ENCODE assay signal across 31 cellular contexts in genomic region chr3:196189608-196190347, GRCh38. TPM values are rescaled to one million over a fixed set of nuclear protein-coding genes. Genes with fewer than 3 reads are reported as not detected.
DNase-seq lines count a peak whose midpoint lies in the region; ATAC-seq lines count a peak whose summit lies in the region.
"Had no signal": no experiment of that assay in that cellular context is flagged by ENCODE, and none has a peak within 500 bp of the region (broad histone marks: within the 10 kb centered on the region; RNA-seq: fewer than 3 reads in every experiment).

No MANE protein-coding gene starts in this region.

- no peaks in the 10 kb centered on the region for H3K36me3 ChIP-seq in MG63
- H3K36me3 ChIP-seq: adrenal gland, breast epithelium, ovary, Peyer's patch, right atrium auricular region, SJCRH30, stomach had no signal

- no peaks in the 10 kb centered on the region for H3K27me3 ChIP-seq in MG63
- H3K27me3 ChIP-seq: adrenal gland, breast epithelium, ovary, Peyer's patch, right atrium auricular region, stomach had no signal

- H3K4me1 Mint-ChIP-seq in activated CD4-positive, alpha-beta T cell treated with anti-CD3 and anti-CD28 coated beads, Interleukin-2, amount 10 ng/mL, durations not matched to agents 24 days and 14 days: peaks cover 50% of the 10 kb centered on the region

- no peaks in the 10 kb centered on the region for H3K27me3 Mint-ChIP-seq in activated CD4-positive, alpha-beta T cell treated with anti-CD3 and anti-CD28 coated beads, Interleukin-2, amount 10 ng/mL, durations not matched to agents 24 days and 14 days
- H3K27me3 Mint-ChIP-seq: activated CD4-positive, alpha-beta memory T cell treated with anti-CD3 and anti-CD28 coated beads, Interleukin-2, amount 10 ng/mL, durations not matched to agents 7 days and 5 days; CD4-positive, CD25-positive, alpha-beta regulatory T cell; memory B cell; naive thymus-derived CD4-positive, alpha-beta T cell; type B pancreatic cell had no signal

- H3K36me3 Mint-ChIP-seq in activated CD4-positive, alpha-beta T cell treated with anti-CD3 and anti-CD28 coated beads, Interleukin-2, amount 10 ng/mL, durations not matched to agents 24 days and 14 days (ENCODE audit: low read depth): no peaks in the 10 kb centered on the region
- H3K36me3 Mint-ChIP-seq: CD4-positive, CD25-positive, alpha-beta regulatory T cell; memory B cell; type B pancreatic cell had no signal

- no peaks in the 10 kb centered on the region for H3K9me3 ChIP-seq in MG63
- H3K9me3 ChIP-seq: adrenal gland, breast epithelium, ovary, Peyer's patch, right atrium auricular region, SJCRH30, stomach had no signal

- no peak overlapping the region for H3K4me3 ChIP-seq in MG63
- H3K4me3 ChIP-seq: adrenal gland, breast epithelium, ovary, Peyer's patch, right atrium auricular region, SJCRH30, stomach had no signal

- ATAC-seq in HG03442 (IDR thresholded peaks at IDR 0.05; ENCODE audit: unreplicated experiment) (no peak), GM21360 (IDR thresholded peaks at IDR 0.05; ENCODE audit: unreplicated experiment) (no peak)
- ATAC-seq: naive thymus-derived CD4-positive, alpha-beta T cell had no signal

- H3K27ac ChIP-seq in substantia nigra (ENCODE audit: low read depth, low read length, poor library complexity, severe bottlenecking): peak overlapping the region; percentile 41
- H3K27ac ChIP-seq: adrenal gland, breast epithelium, KMS-11, right atrium auricular region, SJCRH30, stomach, VCaP had no signal

- no peak overlapping the region for H3K4me3 Mint-ChIP-seq in activated CD4-positive, alpha-beta T cell treated with anti-CD3 and anti-CD28 coated beads, Interleukin-2, amount 10 ng/mL, durations not matched to agents 24 days and 14 days
- H3K4me3 Mint-ChIP-seq: activated CD4-positive, alpha-beta memory T cell treated with anti-CD3 and anti-CD28 coated beads, Interleukin-2, amount 10 ng/mL, durations not matched to agents 7 days and 5 days; memory B cell; naive thymus-derived CD4-positive, alpha-beta T cell; type B pancreatic cell had no signal

- peak; percentile 55 for DNase-seq in activated CD4-positive, alpha-beta T cell treated with anti-CD3 and anti-CD28 coated beads, Interleukin-2, amount 10 ng/mL, durations not matched to agents 24 days and 14 days
- DNase-seq in activated CD4-positive, alpha-beta T cell treated with anti-CD3 and anti-CD28 coated beads, Interleukin-2, amount 50 U/mL, for 48 hours: no peak
- peak; percentile 85 for DNase-seq in NAMALWA (ENCODE audit: low spot score)
- DNase-seq in globus pallidus (ENCODE audit: low spot score): peak; percentile 42
- peak in 25 of 49 donors; percentile 18 to 72 (median 40) for DNase-seq in substantia nigra (lab: John Stamatoyannopoulos, UW)
- no peak for DNase-seq in MG63
- DNase-seq: ACHN; activated CD4-positive, alpha-beta memory T cell treated with anti-CD3 and anti-CD28 coated beads, Interleukin-2, amount 10 ng/mL, durations not matched to agents 7 days and 5 days; activated gamma-delta T cell; adrenal gland; CD4-positive, CD25-positive, alpha-beta regulatory T cell; cortex of kidney; glutamatergic neuron; MV-4-11; naive thymus-derived CD4-positive, alpha-beta T cell; NCI-H1930; Peyer's patch; SJCRH30; stomach had no signal

- H3K9me3 Mint-ChIP-seq in activated CD4-positive, alpha-beta T cell treated with anti-CD3 and anti-CD28 coated beads, Interleukin-2, amount 10 ng/mL, durations not matched to agents 24 days and 14 days: no peaks in the 10 kb centered on the region
- H3K9me3 Mint-ChIP-seq: activated CD4-positive, alpha-beta memory T cell treated with anti-CD3 and anti-CD28 coated beads, Interleukin-2, amount 10 ng/mL, durations not matched to agents 7 days and 5 days; CD4-positive, CD25-positive, alpha-beta regulatory T cell; memory B cell; naive thymus-derived CD4-positive, alpha-beta T cell; type B pancreatic cell had no signal

- H3K27ac Mint-ChIP-seq in activated CD4-positive, alpha-beta T cell treated with anti-CD3 and anti-CD28 coated beads, Interleukin-2, amount 10 ng/mL, durations not matched to agents 24 days and 14 days: no peak overlapping the region
- H3K27ac Mint-ChIP-seq: activated CD4-positive, alpha-beta memory T cell treated with anti-CD3 and anti-CD28 coated beads, Interleukin-2, amount 10 ng/mL, durations not matched to agents 7 days and 5 days had no signal

- intact Hi-C loops in activated CD4-positive, alpha-beta T cell treated with anti-CD3 and anti-CD28 coated beads, Interleukin-2, amount 10 ng/mL, durations not matched to agents 24 days and 14 days (cut with micrococcal nuclease): no loop called here

RNA-seq across cellular contexts. Expression of gene ZDHHC19, which starts 21.4 kb away (rescaled TPM):
- not detected in 2 replicates for total RNA-seq in activated CD4-positive, alpha-beta T cell treated with anti-CD3 and anti-CD28 coated beads, Interleukin-2, amount 10 ng/mL, durations not matched to agents 24 days and 14 days
- total RNA-seq in MG63 (2014; rRNA removed; shearing (Covaris generic); ENCODE audit: low replicate concordance): not detected in 2 replicates
- total RNA-seq: breast epithelium; CD4-positive, CD25-positive, alpha-beta regulatory T cell; HT-29; NCI-H460; Peyer's patch; right atrium auricular region; SJCRH30; stomach; T-helper 2 cell treated with Interferon-gamma antibody and Interleukin-4, amounts not matched to agents 100 ng/mL and 5 ng/mL, for 36 hours had no signal

RNA-seq across cellular contexts. Expression of gene SLC51A, which starts 26.6 kb away (rescaled TPM):
- total RNA-seq in activated CD4-positive, alpha-beta T cell treated with anti-CD3 and anti-CD28 coated beads, Interleukin-2, amount 10 ng/mL, durations not matched to agents 24 days and 14 days: not detected in 2 replicates
- total RNA-seq in MG63 (2014; rRNA removed; shearing (Covaris generic); ENCODE audit: low replicate concordance): not detected in 2 replicates
- total RNA-seq: activated CD4-positive, alpha-beta memory T cell treated with anti-CD3 and anti-CD28 coated beads, Interleukin-2, amount 10 ng/mL, durations not matched to agents 7 days and 5 days; breast epithelium; CD4-positive, CD25-positive, alpha-beta regulatory T cell; HT-29; naive thymus-derived CD4-positive, alpha-beta T cell; NCI-H460; SJCRH30; T-helper 2 cell treated with Interferon-gamma antibody and Interleukin-4, amounts not matched to agents 100 ng/mL and 5 ng/mL, for 36 hours had no signal

Comparison
In these comparisons a context has a peak if more than half of its experiments do, and no peak if none do; other contexts are left out.
1. DNase-seq: peak in activated CD4-positive, alpha-beta T cell treated with anti-CD3 and anti-CD28 coated beads, Interleukin-2, amount 10 ng/mL, durations not matched to agents 24 days and 14 days (single experiment), NAMALWA (single experiment), globus pallidus (single experiment) and substantia nigra (25 of 49); none in activated CD4-positive, alpha-beta T cell treated with anti-CD3 and anti-CD28 coated beads, Interleukin-2, amount 50 U/mL, for 48 hours (0 of 2) and MG63 (single experiment).